ENCODE assay signal across 8 cellular contexts in the genomic region with DNA sequence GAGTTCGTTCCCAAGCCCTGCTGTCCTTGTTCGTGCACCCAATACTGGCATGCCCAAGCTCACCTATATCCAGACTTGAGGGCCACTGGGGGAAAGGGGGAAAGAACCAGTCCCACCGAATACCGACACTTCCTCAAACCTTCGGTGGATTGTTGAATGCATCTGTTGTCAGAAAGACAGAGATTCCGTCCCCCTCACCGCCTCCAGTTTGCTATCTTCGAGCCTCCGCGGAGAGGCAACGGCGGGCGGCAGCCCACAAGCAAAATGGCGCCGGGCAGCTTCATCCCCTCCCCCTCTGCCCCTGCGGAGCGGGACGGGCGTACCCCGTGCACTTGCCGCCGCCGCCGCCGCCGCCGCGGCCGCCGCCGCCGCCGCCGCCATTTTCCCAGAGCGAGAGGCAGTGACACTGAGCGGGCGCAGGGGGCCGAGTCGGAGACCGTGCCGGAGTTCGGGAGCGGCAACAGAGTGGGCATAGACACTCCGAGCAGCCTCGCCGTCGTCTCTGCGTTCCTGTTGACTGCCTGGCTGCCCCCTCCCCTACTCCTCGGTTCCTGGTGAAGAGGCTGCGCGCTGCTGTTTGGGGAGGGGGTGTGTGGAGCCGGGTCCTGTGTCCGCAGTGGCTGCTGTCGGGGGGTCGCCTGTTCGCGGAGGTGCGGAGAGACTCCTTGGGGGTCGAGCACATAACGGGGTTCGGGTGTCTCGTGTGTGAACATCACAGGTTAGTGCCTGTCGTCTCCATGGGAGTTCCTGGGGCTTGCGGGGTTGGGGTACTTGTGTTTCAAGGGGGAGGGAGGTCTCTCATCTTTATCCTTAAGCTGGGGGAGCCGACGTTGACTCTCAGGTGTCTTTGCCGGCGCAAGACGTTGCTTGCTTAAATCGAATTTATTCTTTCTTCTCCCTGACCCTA. TPM values are rescaled to one million over a fixed set of nuclear protein-coding genes. Genes with fewer than 3 reads are reported as not detected.
DNase-seq lines count a peak whose midpoint lies in the region; ATAC-seq and TF ChIP-seq lines count a peak whose summit lies in the region.

A gene with protein sequence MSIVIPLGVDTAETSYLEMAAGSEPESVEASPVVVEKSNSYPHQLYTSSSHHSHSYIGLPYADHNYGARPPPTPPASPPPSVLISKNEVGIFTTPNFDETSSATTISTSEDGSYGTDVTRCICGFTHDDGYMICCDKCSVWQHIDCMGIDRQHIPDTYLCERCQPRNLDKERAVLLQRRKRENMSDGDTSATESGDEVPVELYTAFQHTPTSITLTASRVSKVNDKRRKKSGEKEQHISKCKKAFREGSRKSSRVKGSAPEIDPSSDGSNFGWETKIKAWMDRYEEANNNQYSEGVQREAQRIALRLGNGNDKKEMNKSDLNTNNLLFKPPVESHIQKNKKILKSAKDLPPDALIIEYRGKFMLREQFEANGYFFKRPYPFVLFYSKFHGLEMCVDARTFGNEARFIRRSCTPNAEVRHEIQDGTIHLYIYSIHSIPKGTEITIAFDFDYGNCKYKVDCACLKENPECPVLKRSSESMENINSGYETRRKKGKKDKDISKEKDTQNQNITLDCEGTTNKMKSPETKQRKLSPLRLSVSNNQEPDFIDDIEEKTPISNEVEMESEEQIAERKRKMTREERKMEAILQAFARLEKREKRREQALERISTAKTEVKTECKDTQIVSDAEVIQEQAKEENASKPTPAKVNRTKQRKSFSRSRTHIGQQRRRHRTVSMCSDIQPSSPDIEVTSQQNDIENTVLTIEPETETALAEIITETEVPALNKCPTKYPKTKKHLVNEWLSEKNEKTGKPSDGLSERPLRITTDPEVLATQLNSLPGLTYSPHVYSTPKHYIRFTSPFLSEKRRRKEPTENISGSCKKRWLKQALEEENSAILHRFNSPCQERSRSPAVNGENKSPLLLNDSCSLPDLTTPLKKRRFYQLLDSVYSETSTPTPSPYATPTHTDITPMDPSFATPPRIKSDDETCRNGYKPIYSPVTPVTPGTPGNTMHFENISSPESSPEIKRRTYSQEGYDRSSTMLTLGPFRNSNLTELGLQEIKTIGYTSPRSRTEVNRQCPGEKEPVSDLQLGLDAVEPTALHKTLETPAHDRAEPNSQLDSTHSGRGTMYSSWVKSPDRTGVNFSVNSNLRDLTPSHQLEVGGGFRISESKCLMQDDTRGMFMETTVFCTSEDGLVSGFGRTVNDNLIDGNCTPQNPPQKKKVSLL (N-terminal part only) (plus strand): TSS at position 388 of the 907 bp plus-strand sequence. CDS start 26,748 bp downstream, outside the sequence.

- no peaks in the 10 kb centered on the region for H3K27me3 Mint-ChIP-seq in Caco-2 (ENCODE audit: insufficient read depth, unreplicated experiment)
- H3K27me3 Mint-ChIP-seq in activated T-cell treated with anti-CD3 and anti-CD28 coated beads, Interleukin-2, amount 50 U/mL, for 24 hours, result no peaks in the 10 kb centered on the region

- H3K27ac ChIP-seq in HUES64 (ENCODE audit: low read depth, low read length) (peak within 1 kb of the TSS; percentile 100), PC-9 (peak within 1 kb of the TSS; percentile 98)

- peak within 1 kb of the TSS; percentile 93 for H2AFZ ChIP-seq in PC-9

- H3K9me3 ChIP-seq in Caco-2 (no peaks in the 10 kb centered on the region), HUES64 (ENCODE audit: insufficient read depth, low read depth, low read length) (no peaks in the 10 kb centered on the region), PC-9 (ENCODE audit: insufficient read depth, low read depth) (no peaks in the 10 kb centered on the region)

- peaks cover 64% of the 10 kb centered on the region for H3K36me3 Mint-ChIP-seq in Caco-2 (ENCODE audit: insufficient read depth, unreplicated experiment)
- peaks cover 90% of the 10 kb centered on the region for H3K36me3 Mint-ChIP-seq in activated T-cell treated with anti-CD3 and anti-CD28 coated beads, Interleukin-2, amount 50 U/mL, for 24 hours (ENCODE audit: low read depth)

- H3K9me3 Mint-ChIP-seq in Caco-2 (ENCODE audit: unreplicated experiment), result no peaks in the 10 kb centered on the region
- no peaks in the 10 kb centered on the region for H3K9me3 Mint-ChIP-seq in activated T-cell treated with anti-CD3 and anti-CD28 coated beads, Interleukin-2, amount 50 U/mL, for 24 hours

- peak; percentile 92 to 95 for DNase-seq in Caco-2
- DNase-seq in PC-9, result peak; percentile 61 to 92
- DNase-seq in activated T-cell treated with anti-CD3 and anti-CD28 coated beads, Interleukin-2, amount 50 U/mL, for 24 hours, result peak; percentile 94
- DNase-seq in myocyte (ENCODE audit: low read depth), result peak; percentile 93
- DNase-seq in stimulated activated CD8-positive, alpha-beta memory T cell treated with anti-CD3 and anti-CD28 coated beads, Interleukin-7, amount 100 ng/mL, for 48 hours (ENCODE audit: extremely low read depth in 1 of 2, low read depth in 1 of 2), result peak; percentile 79 to 82

- H3K36me3 ChIP-seq in Caco-2 (ENCODE audit: control insufficient read depth, insufficient read depth, low read length), result no peaks in the 10 kb centered on the region
- H3K36me3 ChIP-seq in HUES64 (ENCODE audit: insufficient read depth, low read length), result peaks cover 5% of the 10 kb centered on the region; the same call in 1 of the 2 replicates
- no peaks in the 10 kb centered on the region; the same call in 1 of the 2 replicates for H3K36me3 ChIP-seq in PC-9 (ENCODE audit: low read depth)

- no peak for TF ChIP-seq CTCF in Caco-2 (IDR thresholded peaks at IDR 0.05; ENCODE audit: insufficient read depth in 1 of 2, low read depth in 1 of 2, low read length in 1 of 2, severe bottlenecking in 1 of 2, unreplicated experiment in 1 of 2)
- no peak; the same call in 1 of the 2 replicates for TF ChIP-seq CTCF in PC-9 (conservative IDR thresholded peaks at IDR 0.05)

- ATAC-seq in GM21423 (IDR thresholded peaks at IDR 0.05; ENCODE audit: unreplicated experiment) (peak; percentile 27), esophagus mucosa (peak; percentile 62)

- intact Hi-C loops in Caco-2 (cut with micrococcal nuclease; ENCODE audit: unreplicated experiment), result loop anchor here (1.0 to 2.0 kb wide), 3 partner anchors 27 to 39 kb away; no protein-coding TSS in a partner anchor
- intact Hi-C loops in PC-9 (cut with micrococcal nuclease; ENCODE audit: unreplicated experiment), result loop anchor here (1.0 to 10.0 kb wide), 4 partner anchors 33 to 1761 kb away; no protein-coding TSS in a partner anchor

- CTCF ChIA-PET in Caco-2 (lab: Charles Lee) (interaction anchor here (0.5 to 2.2 kb wide), 4 partner anchors 21 to 127 kb away, joined by 3 to 15 read pairs (median 4); no protein-coding TSS in a partner anchor), PC-9 (lab: Charles Lee) (interaction anchor here (0.6 to 0.9 kb wide), 2 partner anchors 8 to 73 kb away, joined by 3 read pairs; no protein-coding TSS in a partner anchor)

- peaks cover 95% of the 10 kb centered on the region for H3K79me2 ChIP-seq in PC-9 (ENCODE audit: low read depth)

- H4K20me1 ChIP-seq in PC-9 (ENCODE audit: insufficient read depth), result peaks cover 37% of the 10 kb centered on the region

- WGBS in HUES64, result 0% methylated on average over 68 of the region's 70 CpGs

- no TSS peak for BruUV-seq in Caco-2 (replicated peaks; lab: Mats Ljungman, UMichigan)
- no TSS peak for BruUV-seq in PC-9 (replicated peaks; lab: Mats Ljungman, UMichigan)

- H3K27ac Mint-ChIP-seq in Caco-2 (ENCODE audit: unreplicated experiment), result peak within 1 kb of the TSS; percentile 100
- H3K27ac Mint-ChIP-seq in activated T-cell treated with anti-CD3 and anti-CD28 coated beads, Interleukin-2, amount 50 U/mL, for 24 hours, result peak within 1 kb of the TSS; percentile 100

- peak within 1 kb of the TSS; percentile 88 for H3K4me3 Mint-ChIP-seq in Caco-2 (ENCODE audit: unreplicated experiment)
- peak within 1 kb of the TSS; percentile 100 for H3K4me3 Mint-ChIP-seq in activated T-cell treated with anti-CD3 and anti-CD28 coated beads, Interleukin-2, amount 50 U/mL, for 24 hours

- H3K27me3 ChIP-seq in Caco-2 (replicated peaks; ENCODE audit: control insufficient read depth, insufficient read depth, low read length) (no peaks in the 10 kb centered on the region), HUES64 (ENCODE audit: insufficient read depth, low read length) (no peaks in the 10 kb centered on the region), PC-9 (ENCODE audit: insufficient read depth, low read depth) (no peaks in the 10 kb centered on the region)

- H3K4me1 Mint-ChIP-seq in Caco-2 (ENCODE audit: low read depth, unreplicated experiment), result peaks cover 18% of the 10 kb centered on the region
- peaks cover 28% of the 10 kb centered on the region for H3K4me1 Mint-ChIP-seq in activated T-cell treated with anti-CD3 and anti-CD28 coated beads, Interleukin-2, amount 50 U/mL, for 24 hours (ENCODE audit: low read depth)

- peak within 1 kb of the TSS; percentile 100 for H3K9ac ChIP-seq in HUES64 (ENCODE audit: low read depth, low read length)

- POLR2A ChIA-PET in Caco-2 (lab: Charles Lee), result interaction anchor here (0.5 to 2.2 kb wide), 13 partner anchors 11 to 1271 kb away, joined by 3 to 14 read pairs (median 3); a partner anchor contains a TSS
- POLR2A ChIA-PET in PC-9 (lab: Charles Lee; ENCODE audit: unreplicated experiment), result interaction anchor here (0.6 to 1.2 kb wide), 13 partner anchors 11 to 1163 kb away, joined by 3 to 10 read pairs (median 4); a partner anchor contains a TSS

- no peaks in the 10 kb centered on the region for H3F3A ChIP-seq in PC-9 (ENCODE audit: insufficient read depth, low read depth)

- H3K4me2 ChIP-seq in PC-9, result peak within 1 kb of the TSS; percentile 96

- H3K9me2 ChIP-seq in PC-9 (ENCODE audit: insufficient read depth), result no peaks in the 10 kb centered on the region

- H3K4me3 ChIP-seq in Caco-2 (ENCODE audit: low read depth, low read length) (peak within 1 kb of the TSS; percentile 100), HUES64 (ENCODE audit: low read length) (peak within 1 kb of the TSS; percentile 95), PC-9 (peak within 1 kb of the TSS; percentile 95)

- H3K4me1 ChIP-seq in Caco-2 (peaks cover 31% of the 10 kb centered on the region), HUES64 (ENCODE audit: insufficient read depth, low read length) (peaks cover 49% of the 10 kb centered on the region), PC-9 (replicated peaks; ENCODE audit: insufficient read depth) (peaks cover 54% of the 10 kb centered on the region)

RNA-seq across cellular contexts. Expression of the gene that starts here (rescaled TPM):
- 61.4 and 63.1 TPM in 2 replicates for total RNA-seq in Caco-2 (2022)
- 26.6 TPM for polyA plus RNA-seq in HUES64 (2013, experiment 1 of 2)
- 35.1 TPM for polyA plus RNA-seq in HUES64 (2013, experiment 2 of 2)
- total RNA-seq in PC-9 (2021), result 58.6 and 68.1 TPM in 2 replicates
- total RNA-seq in esophagus mucosa, result 29.0 TPM
- total RNA-seq in myocyte, result 42.4 and 51.7 TPM in 2 replicates
- polyA plus RNA-seq in myocyte (2012), result 23.3 TPM

Comparison
In these comparisons a context has a peak if more than half of its experiments do, and no peak if none do; other contexts are left out.
1. Peak in every context shown above with its lines: DNase-seq, ATAC-seq, H3K4me3 ChIP-seq and H3K27ac ChIP-seq.